In genomic region chr12:53824001-53824716, GRCh38 we compare ENCODE assay signal across 30 cellular contexts.
"Had no signal": no experiment of that assay in that cellular context is flagged by ENCODE, and none has a peak within 500 bp of the region (broad histone marks: within the 10 kb centered on the region; RNA-seq: fewer than 3 reads in every experiment).

No MANE protein-coding gene starts in this region.

- H3K4me3 Mint-ChIP-seq: activated CD4-positive, alpha-beta memory T cell treated with anti-CD3 and anti-CD28 coated beads for 36 hours; activated CD4-positive, alpha-beta T cell treated with anti-CD3 and anti-CD28 coated beads, Interleukin-2, amount 10 ng/mL, durations not matched to agents 24 days and 14 days; activated naive CD4-positive, alpha-beta T cell treated with anti-CD3 and anti-CD28 coated beads for 36 hours; activated naive CD8-positive, alpha-beta T cell treated with anti-CD3 and anti-CD28 coated beads for 36 hours; activated T-helper 1 cell treated with anti-CD3 and anti-CD28 coated beads, Interleukin-12 subunit alpha, Interleukin-12 subunit beta, Interleukin-2, Interleukin-4 antibody, amounts not matched to agents 30 ng/mL and 10 ng/mL and 1 ng/mL, durations not matched to agents 14 hours and 24 hours and 36 hours; natural killer cell treated with Interleukin-12 subunit alpha and Interleukin-12 subunit beta and Interleukin-15 and Interleukin-18, amount 100 ng/mL, for 72 hours; stimulated activated memory B cell treated with anti-CD40 and anti-IgM and Interleukin-4, amounts not matched to agents 10 μg/mL and 1 μg/mL and 100 μg/mL, for 72 hours; stimulated activated naive CD8-positive, alpha-beta T cell treated with anti-CD3 and anti-CD28 coated beads, Interleukin-15, amount 100 ng/mL, for 72 hours had no signal

- H3K4me1 Mint-ChIP-seq: activated CD4-positive, alpha-beta T cell treated with anti-CD3 and anti-CD28 coated beads, Interleukin-2, amount 10 ng/mL, durations not matched to agents 24 days and 14 days; activated naive CD8-positive, alpha-beta T cell treated with anti-CD3 and anti-CD28 coated beads for 36 hours; stimulated activated memory B cell treated with anti-CD40 and anti-IgM and Interleukin-4, amounts not matched to agents 10 μg/mL and 1 μg/mL and 100 μg/mL, for 72 hours; stimulated activated naive CD8-positive, alpha-beta T cell treated with anti-CD3 and anti-CD28 coated beads, Interleukin-15, amount 100 ng/mL, for 72 hours had no signal

- H3K27ac ChIP-seq: adrenal gland, body of pancreas, cardiac muscle cell, colonic mucosa, left lung, right atrium auricular region, suprapubic skin, tibial artery, WERI-Rb-1 had no signal

- DNase-seq: activated CD4-positive, alpha-beta memory T cell treated with anti-CD3 and anti-CD28 coated beads for 36 hours; activated CD4-positive, alpha-beta T cell treated with anti-CD3 and anti-CD28 coated beads, Interleukin-2, amount 10 ng/mL, durations not matched to agents 24 days and 14 days; activated CD4-positive, CD25-positive, alpha-beta regulatory T cell treated with anti-CD3 and anti-CD28 coated beads, Interleukin-2, amount 50 U/mL, for 72 hours; activated CD8-positive, alpha-beta memory T cell treated with anti-CD3 and anti-CD28 coated beads, Interleukin-2, amount 50 U/mL, for 4 hours; activated effector memory CD4-positive, alpha-beta T cell treated with anti-CD3 and anti-CD28 coated beads, Interleukin-2, amount 50 U/mL, for 16 hours; activated naive CD4-positive, alpha-beta T cell treated with anti-CD3 and anti-CD28 coated beads for 36 hours; activated naive CD8-positive, alpha-beta T cell treated with anti-CD3 and anti-CD28 coated beads for 36 hours; activated T-cell treated with anti-CD3 and anti-CD28 coated beads, Interleukin-2, amount 50 U/mL, for 1 hour; adrenal gland; aorta; body of pancreas; cerebellar nuclear complex; colonic mucosa; effector CD8-positive, alpha-beta T cell; left lung; mesendoderm; stimulated activated CD4-positive, alpha-beta T cell treated with anti-CD3 and anti-CD28 coated beads, Interleukin-1b, Interleukin-23, amount 100 ng/mL, for 48 hours; stimulated activated CD4-positive, alpha-beta T cell treated with anti-CD3 and anti-CD28 coated beads, Interleukin-4, amount 100 ng/mL, for 4 hours; stimulated activated CD8-positive, alpha-beta memory T cell treated with anti-CD3 and anti-CD28 coated beads, Interleukin-4, amount 100 ng/mL, for 48 hours; stimulated activated naive CD8-positive, alpha-beta T cell treated with anti-CD3 and anti-CD28 coated beads, Interleukin-15, amount 100 ng/mL, for 72 hours; tibial artery; WERI-Rb-1 had no signal

- H3K27ac Mint-ChIP-seq: activated CD4-positive, alpha-beta memory T cell treated with anti-CD3 and anti-CD28 coated beads for 36 hours; activated CD4-positive, alpha-beta T cell treated with anti-CD3 and anti-CD28 coated beads, Interleukin-2, amount 10 ng/mL, durations not matched to agents 24 days and 14 days; activated naive CD4-positive, alpha-beta T cell treated with anti-CD3 and anti-CD28 coated beads for 36 hours; activated naive CD8-positive, alpha-beta T cell treated with anti-CD3 and anti-CD28 coated beads for 36 hours; activated T-helper 1 cell treated with anti-CD3 and anti-CD28 coated beads, Interleukin-12 subunit alpha, Interleukin-12 subunit beta, Interleukin-2, Interleukin-4 antibody, amounts not matched to agents 30 ng/mL and 10 ng/mL and 1 ng/mL, durations not matched to agents 14 hours and 24 hours and 36 hours; natural killer cell treated with Interleukin-12 subunit alpha and Interleukin-12 subunit beta and Interleukin-15 and Interleukin-18, amount 100 ng/mL, for 72 hours; stimulated activated memory B cell treated with anti-CD40 and anti-IgM and Interleukin-4, amounts not matched to agents 10 μg/mL and 1 μg/mL and 100 μg/mL, for 72 hours; stimulated activated naive CD8-positive, alpha-beta T cell treated with anti-CD3 and anti-CD28 coated beads, Interleukin-15, amount 100 ng/mL, for 72 hours had no signal

- H3K9me3 ChIP-seq: adrenal gland, body of pancreas, colonic mucosa, left lung, right atrium auricular region, suprapubic skin, tibial artery had no signal

- H3K4me1 ChIP-seq: adrenal gland, colonic mucosa, left lung, right atrium auricular region, suprapubic skin, tibial artery had no signal

- H3K4me3 ChIP-seq: adrenal gland, body of pancreas, cardiac muscle cell, colonic mucosa, left lung, lung, right atrium auricular region, smooth muscle cell, suprapubic skin, tibial artery had no signal

- H3K9me3 Mint-ChIP-seq: activated CD4-positive, alpha-beta memory T cell treated with anti-CD3 and anti-CD28 coated beads for 36 hours; activated CD4-positive, alpha-beta T cell treated with anti-CD3 and anti-CD28 coated beads, Interleukin-2, amount 10 ng/mL, durations not matched to agents 24 days and 14 days; activated naive CD4-positive, alpha-beta T cell treated with anti-CD3 and anti-CD28 coated beads for 36 hours; activated naive CD8-positive, alpha-beta T cell treated with anti-CD3 and anti-CD28 coated beads for 36 hours; activated T-helper 1 cell treated with anti-CD3 and anti-CD28 coated beads, Interleukin-12 subunit alpha, Interleukin-12 subunit beta, Interleukin-2, Interleukin-4 antibody, amounts not matched to agents 30 ng/mL and 10 ng/mL and 1 ng/mL, durations not matched to agents 14 hours and 24 hours and 36 hours; natural killer cell treated with Interleukin-12 subunit alpha and Interleukin-12 subunit beta and Interleukin-15 and Interleukin-18, amount 100 ng/mL, for 72 hours; stimulated activated memory B cell treated with anti-CD40 and anti-IgM and Interleukin-4, amounts not matched to agents 10 μg/mL and 1 μg/mL and 100 μg/mL, for 72 hours; stimulated activated naive CD8-positive, alpha-beta T cell treated with anti-CD3 and anti-CD28 coated beads, Interleukin-15, amount 100 ng/mL, for 72 hours had no signal

- H3K27me3 ChIP-seq: body of pancreas, colonic mucosa, right atrium auricular region had no signal

- H3K4me2 ChIP-seq: smooth muscle cell had no signal

- H3K36me3 Mint-ChIP-seq: activated CD4-positive, alpha-beta memory T cell treated with anti-CD3 and anti-CD28 coated beads for 36 hours; activated naive CD8-positive, alpha-beta T cell treated with anti-CD3 and anti-CD28 coated beads for 36 hours; natural killer cell treated with Interleukin-12 subunit alpha and Interleukin-12 subunit beta and Interleukin-15 and Interleukin-18, amount 100 ng/mL, for 72 hours; stimulated activated memory B cell treated with anti-CD40 and anti-IgM and Interleukin-4, amounts not matched to agents 10 μg/mL and 1 μg/mL and 100 μg/mL, for 72 hours had no signal

- H3K36me3 ChIP-seq: adrenal gland, cardiac muscle cell, colonic mucosa, left lung, right atrium auricular region, suprapubic skin, tibial artery, WERI-Rb-1 had no signal
